In the genomic region with DNA sequence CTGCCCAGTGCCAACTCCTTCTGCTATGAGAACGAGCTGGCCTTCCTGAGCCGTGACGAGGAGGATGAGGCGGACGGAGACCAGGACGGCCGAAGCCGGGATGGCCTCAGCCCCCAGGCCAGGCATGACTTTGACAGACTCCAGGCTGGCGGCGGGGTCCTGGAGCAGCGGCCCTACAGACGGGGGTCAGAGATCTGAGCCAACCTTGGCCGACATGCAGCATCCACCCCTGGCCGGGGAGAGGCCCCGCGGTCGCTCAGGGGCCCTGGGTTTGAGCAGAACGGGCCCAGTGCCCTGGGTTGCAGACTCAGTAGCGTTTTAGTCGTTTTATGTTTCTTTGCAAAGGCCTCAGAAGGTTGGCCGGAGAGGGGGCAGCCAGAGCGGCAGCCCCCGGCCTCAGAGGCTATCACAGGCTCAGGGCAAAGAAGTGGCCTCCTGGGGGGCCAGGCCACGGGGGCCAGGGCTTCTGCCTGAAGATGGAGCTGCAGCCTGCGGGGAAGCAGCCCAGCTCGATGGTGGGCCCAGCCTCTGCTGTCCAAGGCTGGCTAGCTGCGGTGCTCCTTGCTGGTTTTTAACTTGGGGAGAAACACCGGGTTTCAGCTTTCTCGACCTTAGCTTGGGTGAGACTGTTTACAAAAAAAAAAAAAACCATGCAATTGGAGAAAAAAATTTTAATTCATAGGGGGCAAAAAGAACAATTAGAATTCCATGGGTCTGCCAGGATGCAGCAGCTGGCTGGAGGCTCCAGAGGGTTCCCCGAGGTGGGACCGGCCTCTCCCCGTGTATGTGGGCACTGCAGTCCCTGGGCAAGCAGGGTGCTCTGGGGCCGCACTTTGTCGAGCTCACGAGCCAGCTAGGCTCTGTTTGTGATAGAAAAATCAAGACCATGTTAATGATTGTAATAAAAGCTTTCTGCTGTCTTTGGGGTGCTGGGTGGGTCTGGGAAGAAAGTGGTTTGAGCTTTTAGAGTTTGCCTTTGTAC, we compare ENCODE assay signal across 6 cellular contexts. TPM values are rescaled to one million over a fixed set of nuclear protein-coding genes. Genes with fewer than 3 reads are reported as not detected.
"Had no signal": no experiment of that assay in that cellular context is flagged by ENCODE, and none has a peak within 500 bp of the region (broad histone marks: within the 10 kb centered on the region; RNA-seq: fewer than 3 reads in every experiment).

No MANE protein-coding gene starts in this region.

RNA-seq across cellular contexts. Expression of gene KCNJ18, which starts 11.9 kb away (rescaled TPM):
- total RNA-seq: GM23248, H7, HepG2, HFFc6, HT1080 had no signal
- polyA plus RNA-seq: GM23248, HepG2, IgD-negative memory B cell had no signal
